8 cellular contexts compared by ENCODE assay signal in the genomic region with DNA sequence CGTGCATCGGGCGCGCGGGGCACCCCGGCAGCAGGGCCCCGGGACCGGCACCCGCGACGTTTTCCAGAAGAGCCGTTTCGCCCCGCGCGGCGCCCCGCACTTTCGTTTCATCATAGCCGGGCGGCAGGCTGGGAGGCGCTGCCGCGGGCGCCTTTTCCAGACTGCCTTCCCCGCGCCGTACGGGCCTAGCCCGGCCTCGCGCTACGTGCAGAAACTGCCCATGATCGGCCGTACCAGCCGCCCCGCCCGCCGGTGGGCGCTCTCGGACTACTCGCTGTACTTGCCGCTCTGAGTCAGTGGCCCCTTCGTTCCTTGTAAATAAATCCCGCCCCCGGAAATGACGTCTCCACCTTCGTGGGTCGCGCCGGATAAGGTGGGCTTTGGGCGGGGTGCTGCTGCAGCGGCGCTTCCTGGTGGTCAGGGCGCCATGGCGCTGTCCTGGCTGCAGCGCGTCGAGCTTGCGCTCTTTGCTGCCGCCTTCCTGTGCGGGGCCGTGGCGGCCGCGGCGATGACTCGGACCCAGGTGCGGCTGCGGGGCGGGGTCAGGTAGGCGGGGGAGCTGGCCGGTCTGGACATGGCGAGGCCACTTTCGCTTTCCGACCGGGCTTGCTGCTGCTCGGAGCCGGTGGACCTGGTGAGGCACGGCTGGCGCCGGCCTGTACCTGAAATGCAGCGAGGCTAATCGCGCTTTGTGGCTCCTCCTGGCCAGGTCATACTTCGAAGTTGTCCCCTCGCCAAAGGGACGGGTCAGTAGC. TPM values are rescaled to one million over a fixed set of nuclear protein-coding genes. Genes with fewer than 3 reads are reported as not detected.
A peak's percentile ranks its signal among the peaks of the same experiment; 100 is the strongest.
DNase-seq lines count a peak whose midpoint lies in the region; ATAC-seq and TF ChIP-seq lines count a peak whose summit lies in the region.

A gene with protein sequence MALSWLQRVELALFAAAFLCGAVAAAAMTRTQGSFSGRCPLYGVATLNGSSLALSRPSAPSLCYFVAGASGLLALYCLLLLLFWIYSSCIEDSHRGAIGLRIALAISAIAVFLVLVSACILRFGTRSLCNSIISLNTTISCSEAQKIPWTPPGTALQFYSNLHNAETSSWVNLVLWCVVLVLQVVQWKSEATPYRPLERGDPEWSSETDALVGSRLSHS (plus strand): TSS at position 398 of the 755 bp plus-strand sequence. CDS start 30 bp downstream, at position 428.

- DNase-seq in DMS 273 (lab: John Stamatoyannopoulos, UW; ENCODE audit: unreplicated experiment) (peak; percentile 98), HuH-7 (ENCODE audit: low spot score) (peak; percentile 94), activated T-cell treated with anti-CD3 and anti-CD28 coated beads for 1 hour (ENCODE audit: low read depth) (peak; percentile 98), epithelial cell of esophagus (ENCODE audit: low read depth) (peak; percentile 99), mucosa of gallbladder (ENCODE audit: low spot score) (peak; percentile 99)
- DNase-seq in stimulated activated CD8-positive, alpha-beta memory T cell treated with anti-CD3 and anti-CD28 coated beads, Interleukin-4, amount 100 ng/mL, for 4 hours (ENCODE audit: low read depth in 2 of 2, low spot score in 1 of 2): peak; percentile 97 to 99

- H3K4me2 ChIP-seq in OCI-LY3 (ENCODE audit: low read length): peak within 1 kb of the TSS; percentile 86

- peaks cover 26% of the 10 kb centered on the region for H3K4me1 ChIP-seq in OCI-LY3 (ENCODE audit: low read length)

- TF ChIP-seq CTCF in OCI-LY3 (IDR thresholded peaks at IDR 0.05; ENCODE audit: low read depth, low read length): peak; percentile 49
- TF ChIP-seq CTCF in epithelial cell of esophagus (IDR thresholded peaks at IDR 0.05; ENCODE audit: insufficient read depth, low read depth, low read length, missing control alignments): peak; percentile 55

- H3K27me3 ChIP-seq in OCI-LY3 (ENCODE audit: low read depth, low read length): no peaks in the 10 kb centered on the region

- H3K79me2 ChIP-seq in OCI-LY3 (ENCODE audit: low read length): peaks cover 46% of the 10 kb centered on the region

- peak; percentile 72 for ATAC-seq in GM21447 (IDR thresholded peaks at IDR 0.05; ENCODE audit: unreplicated experiment)

- peak within 1 kb of the TSS; percentile 69 for H3K27ac ChIP-seq in OCI-LY3 (ENCODE audit: low read length)

- no peak within 1 kb of the TSS for H2AFZ ChIP-seq in OCI-LY3 (ENCODE audit: low read depth, low read length)

- H3K4me3 ChIP-seq in OCI-LY3 (ENCODE audit: low read length) (peak within 1 kb of the TSS; percentile 79), epithelial cell of esophagus (ENCODE audit: low read length) (peak within 1 kb of the TSS; percentile 77)

- H3K9me3 ChIP-seq in OCI-LY3 (ENCODE audit: insufficient read depth, low read length): no peaks in the 10 kb centered on the region

- H4K20me1 ChIP-seq in OCI-LY3 (ENCODE audit: insufficient read depth, low read length): no peaks in the 10 kb centered on the region

- peaks cover 36% of the 10 kb centered on the region for H3K36me3 ChIP-seq in OCI-LY3 (replicated peaks; ENCODE audit: low read depth, low read length)

- H3K9ac ChIP-seq in OCI-LY3 (ENCODE audit: low read length): peak within 1 kb of the TSS; percentile 88

RNA-seq across cellular contexts. Expression of the gene that starts here (rescaled TPM):
- 67.8 TPM for total RNA-seq in mucosa of gallbladder

Comparison
In these comparisons a context has a peak if more than half of its experiments do, and no peak if none do; other contexts are left out.
1. Peak in every context shown above with its lines: DNase-seq, ATAC-seq, H3K4me3 ChIP-seq and H3K27ac ChIP-seq.